Comparison of ENCODE assay signal across 1 cellular context in genomic region chr5:76718381-76718832, GRCh38.
TF ChIP-seq lines count a peak whose summit lies in the region.

No MANE protein-coding gene starts in this region.

TF ChIP-seq in SK-N-SH treated with all-trans-retinoic acid at 6 μM for 48 hours, 23 proteins besides CTCF, POLR2A, EP300 and RAD21 (continued from another document):
- TF ChIP-seq PATZ1 (CRISPR knock-in tag; IDR thresholded peaks at IDR 0.05; ENCODE audit: borderline replicate concordance) (no peak), ZFP30 (CRISPR knock-in tag; IDR thresholded peaks at IDR 0.05) (no peak), GLIS3 (CRISPR knock-in tag; IDR thresholded peaks at IDR 0.05) (no peak)
TF ChIP-seq in SK-N-SH treated with all-trans-retinoic acid at 6 μM for 48 hours: peak in this region for 0.
